In genomic region chr9:135563039-135563476, GRCh38 we compare ENCODE assay signal across 31 cellular contexts. TPM values are rescaled to one million over a fixed set of nuclear protein-coding genes. Genes with fewer than 3 reads are reported as not detected.
"Had no signal": no experiment of that assay in that cellular context is flagged by ENCODE, and none has a peak within 500 bp of the region (broad histone marks: within the 10 kb centered on the region; RNA-seq: fewer than 3 reads in every experiment).

No MANE protein-coding gene starts in this region.

- H3K9me3 ChIP-seq: gastrocnemius medialis, left lung, psoas muscle, suprapubic skin, transverse colon had no signal

- H3K4me1 ChIP-seq: gastrocnemius medialis, heart left ventricle, left lung, psoas muscle, suprapubic skin, transverse colon had no signal

- H3K4me2 ChIP-seq: hepatocyte had no signal

- H3K27ac ChIP-seq: coronary artery, gastrocnemius medialis, heart left ventricle, hepatocyte, left lung, psoas muscle, skin epidermis, suprapubic skin, transverse colon had no signal

- DNase-seq: effector CD4-positive, alpha-beta T cell; foreskin fibroblast; gastrocnemius medialis; heart left ventricle; left cardiac atrium; mesendoderm; naive thymus-derived CD8-positive, alpha-beta T cell; nephron progenitor cell; nucleus accumbens; psoas muscle; right cardiac atrium; stimulated activated CD4-positive, alpha-beta T cell treated with anti-CD3 and anti-CD28 coated beads, Interleukin-15, amount 100 ng/mL, for 24 hours; stimulated activated CD4-positive, alpha-beta T cell treated with anti-CD3 and anti-CD28 coated beads, Interleukin-2, amount 100 ng/mL, for 48 hours; stimulated activated CD8-positive, alpha-beta memory T cell treated with anti-CD3 and anti-CD28 coated beads, Interleukin-4, amount 100 ng/mL, for 48 hours; stimulated activated naive CD4-positive, alpha-beta T cell; stimulated activated naive CD8-positive, alpha-beta T cell treated with anti-CD3 and anti-CD28 coated beads, Interleukin-15, amount 100 ng/mL, for 72 hours; transverse colon had no signal

- H3K4me3 ChIP-seq: coronary artery, gastrocnemius medialis, heart left ventricle, hepatocyte, left lung, psoas muscle, skin epidermis, suprapubic skin, transverse colon had no signal

- H3K27me3 ChIP-seq: hepatocyte had no signal

- H2AFZ ChIP-seq: hepatocyte had no signal

- H3K36me3 ChIP-seq: gastrocnemius medialis, heart left ventricle, left lung, suprapubic skin, transverse colon had no signal

RNA-seq across cellular contexts. Expression of gene PAEP, which starts 1.5 kb away (rescaled TPM):
- total RNA-seq: dermis microvascular lymphatic vessel endothelial cell; esophagus mucosa; gastrocnemius medialis; heart left ventricle; hepatocyte; kidney epithelial cell; left cardiac atrium; left lung; lung microvascular endothelial cell; myocyte; naive thymus-derived CD8-positive, alpha-beta T cell; osteocyte; psoas muscle; renal cortical epithelial cell; right cardiac atrium; transverse colon; urinary bladder had no signal
- polyA plus RNA-seq: heart left ventricle; hepatocyte; naive thymus-derived CD8-positive, alpha-beta T cell; psoas muscle; right cardiac atrium; urinary bladder had no signal

RNA-seq across cellular contexts. Expression of gene OBP2A, which starts 17.1 kb away (rescaled TPM):
- total RNA-seq: dermis microvascular lymphatic vessel endothelial cell; esophagus mucosa; gastrocnemius medialis; heart left ventricle; hepatocyte; kidney epithelial cell; left cardiac atrium; left lung; lung microvascular endothelial cell; myocyte; naive thymus-derived CD8-positive, alpha-beta T cell; osteocyte; psoas muscle; renal cortical epithelial cell; right cardiac atrium; transverse colon; urinary bladder had no signal
- polyA plus RNA-seq: heart left ventricle; hepatocyte; naive thymus-derived CD8-positive, alpha-beta T cell; psoas muscle; right cardiac atrium; urinary bladder had no signal

RNA-seq across cellular contexts. Expression of gene LCN1, which starts 41.8 kb away (rescaled TPM):
- total RNA-seq: dermis microvascular lymphatic vessel endothelial cell; esophagus mucosa; gastrocnemius medialis; hepatocyte; kidney epithelial cell; left lung; lower leg skin; lung microvascular endothelial cell; myocyte; naive thymus-derived CD8-positive, alpha-beta T cell; osteocyte; renal cortical epithelial cell; suprapubic skin; transverse colon; urinary bladder had no signal
- polyA plus RNA-seq: hepatocyte; naive thymus-derived CD8-positive, alpha-beta T cell; psoas muscle; right cardiac atrium; urinary bladder had no signal
